8 cellular contexts compared by ENCODE assay signal in genomic region chr15:68279779-68280745, GRCh38. TPM values are rescaled to one million over a fixed set of nuclear protein-coding genes. Genes with fewer than 3 reads are reported as not detected.
DNase-seq lines count a peak whose midpoint lies in the region; TF ChIP-seq lines count a peak whose summit lies in the region.

No MANE protein-coding gene starts in this region.

- H3K9me3 Mint-ChIP-seq in endothelial cell (ENCODE audit: unreplicated experiment) = no peaks in the 10 kb centered on the region

- peaks cover 31% of the 10 kb centered on the region for H4K20me1 ChIP-seq in OCI-LY7 (ENCODE audit: insufficient read depth, low read length)

- peak overlapping the region; percentile 95 for H3K4me2 ChIP-seq in OCI-LY7 (ENCODE audit: low read length)
- peak overlapping the region; percentile 74 for H3K4me2 ChIP-seq in parathyroid adenoma (ENCODE audit: low read length)

- H3K4me1 ChIP-seq in ES-I3 (ENCODE audit: insufficient read depth, low read length) (peaks cover 11% of the 10 kb centered on the region), OCI-LY7 (ENCODE audit: insufficient read depth, low read length, poor library complexity, severe bottlenecking) (peaks cover 33% of the 10 kb centered on the region), parathyroid adenoma (peaks cover 6% of the 10 kb centered on the region)

- H3K9me2 ChIP-seq in OCI-LY7 (ENCODE audit: insufficient read depth, low read length) = no peaks in the 10 kb centered on the region

- TF ChIP-seq CTCF in OCI-LY7 (conservative IDR thresholded peaks at IDR 0.05; ENCODE audit: low read length) (no peak), endothelial cell (IDR thresholded peaks at IDR 0.05; ENCODE audit: unreplicated experiment) (no peak), parathyroid adenoma (IDR thresholded peaks at IDR 0.05) (no peak)

- peaks cover 2% of the 10 kb centered on the region for H3K27me3 Mint-ChIP-seq in endothelial cell (ENCODE audit: unreplicated experiment)

- H3K4me3 ChIP-seq in OCI-LY7 (ENCODE audit: low read depth, low read length, poor library complexity, severe bottlenecking) (peak overlapping the region; percentile 82), parathyroid adenoma (ENCODE audit: low read depth, low read length) (peak overlapping the region; percentile 88)

- H3K4me1 Mint-ChIP-seq in endothelial cell (ENCODE audit: unreplicated experiment) = peaks cover 54% of the 10 kb centered on the region

- H3K4me3 Mint-ChIP-seq in endothelial cell (ENCODE audit: unreplicated experiment) = peak overlapping the region; percentile 99

- intact Hi-C loops in OCI-LY7 (cut with micrococcal nuclease; ENCODE audit: unreplicated experiment) (loop anchor here (2.0 to 5.0 kb wide), 3 partner anchors 19 to 498 kb away; partner anchors contain the start of gene CLN6), posterior cingulate gyrus (cut with DNase I) (no loop called here)

- H2AFZ ChIP-seq in OCI-LY7 (ENCODE audit: low read length) = no peak overlapping the region
- H2AFZ ChIP-seq in parathyroid adenoma = no peak overlapping the region

- H3K36me3 Mint-ChIP-seq in endothelial cell (ENCODE audit: low read depth, unreplicated experiment) = peaks cover 7% of the 10 kb centered on the region

- H3K27ac Mint-ChIP-seq in endothelial cell (ENCODE audit: unreplicated experiment) = no peak overlapping the region

- no TSS peak for BruUV-seq in OCI-LY7 (replicated peaks; lab: Mats Ljungman, UMichigan)

- H3K27me3 ChIP-seq in parathyroid adenoma (ENCODE audit: control insufficient read depth, insufficient read depth, low read length) = no peaks in the 10 kb centered on the region

- no peak overlapping the region for H3K27ac ChIP-seq in OCI-LY7 (ENCODE audit: low read depth, low read length, poor library complexity, severe bottlenecking)
- no peak overlapping the region for H3K27ac ChIP-seq in parathyroid adenoma

- H3K9ac ChIP-seq in ES-I3 (ENCODE audit: low read depth, low read length) (peak overlapping the region; percentile 71; the same call in 1 of the 2 replicates), parathyroid adenoma (no peak overlapping the region)

- POLR2A ChIA-PET in OCI-LY7 (lab: Charles Lee) = interaction anchor here (0.6 to 1.3 kb wide), 7 partner anchors 9 to 1252 kb away, joined by 3 to 6 read pairs (median 4); no protein-coding TSS in a partner anchor

- peaks cover 67% of the 10 kb centered on the region for H3K79me2 ChIP-seq in OCI-LY7 (ENCODE audit: insufficient read depth, low read depth, low read length)
- peaks cover 28% of the 10 kb centered on the region for H3K79me2 ChIP-seq in parathyroid adenoma

- DNase-seq in OCI-LY7 (ENCODE audit: low spot score) = no peak
- DNase-seq in endothelial cell (ENCODE audit: low spot score) = no peak
- DNase-seq in NCI-H345 (lab: John Stamatoyannopoulos, UW) = no peak
- DNase-seq in posterior cingulate gyrus = no peak
- no peak for DNase-seq in NCI-H1092 (lab: John Stamatoyannopoulos, UW)
- no peak for DNase-seq in HK-2 (ENCODE audit: unreplicated experiment)

- H3K36me3 ChIP-seq in ES-I3 (ENCODE audit: insufficient read depth, low read length) (0 out of 2 replicates have a peak, but pooled peaks cover 4% of the 10 kb centered on the region), OCI-LY7 (ENCODE audit: insufficient read depth, low read length) (peaks cover 36% of the 10 kb centered on the region), parathyroid adenoma (ENCODE audit: control insufficient read depth, insufficient read depth, low read length) (no peaks in the 10 kb centered on the region)

- H3K9me3 ChIP-seq in ES-I3 (ENCODE audit: control insufficient read depth, insufficient read depth, low read length) (no peaks in the 10 kb centered on the region), OCI-LY7 (ENCODE audit: low read length) (peaks cover 9% of the 10 kb centered on the region; the same call in 1 of the 2 replicates), parathyroid adenoma (ENCODE audit: control insufficient read depth, low read length) (no peaks in the 10 kb centered on the region)

- CTCF ChIA-PET in OCI-LY7 (lab: Charles Lee; ENCODE audit: unreplicated experiment) = interaction anchor here (1.1 kb wide), 1 partner anchor 9 kb away, joined by 5 read pairs; no protein-coding TSS in a partner anchor

RNA-seq across cellular contexts. Expression of gene FEM1B, which starts 2.5 kb away (rescaled TPM):
- total RNA-seq in OCI-LY7 (2014; rRNA removed; shearing (Covaris generic)) = 35.5 and 37.1 TPM in 2 replicates
- 37.3 and 50.8 TPM in 2 replicates for total RNA-seq in OCI-LY7 (2022)
- 47.8 TPM for total RNA-seq in endothelial cell (ENCODE audit: unreplicated experiment)

RNA-seq across cellular contexts. Expression of gene CLN6, which starts 50.5 kb away (rescaled TPM):
- total RNA-seq in OCI-LY7 (2014; rRNA removed; shearing (Covaris generic)) = 50.3 and 60.2 TPM in 2 replicates
- total RNA-seq in OCI-LY7 (2022) (101 and 117 TPM in 2 replicates), endothelial cell (ENCODE audit: unreplicated experiment) (42.1 TPM)
